14 cellular contexts compared by ENCODE assay signal in the genomic region with DNA sequence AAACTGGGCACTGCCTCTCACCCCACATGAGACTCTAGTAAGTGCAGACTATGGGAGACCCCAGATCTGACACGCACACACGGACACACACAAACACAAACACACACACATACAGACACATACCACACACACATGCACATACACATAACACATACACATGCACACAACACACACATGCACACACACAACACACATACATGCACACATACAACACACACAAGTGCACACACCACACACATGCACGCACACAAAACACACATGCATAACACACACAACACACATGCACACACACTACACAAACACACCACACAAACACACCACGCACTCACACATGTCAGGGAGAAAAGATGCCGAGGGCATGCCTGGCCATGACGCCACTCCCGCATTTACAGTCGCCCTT.
DNase-seq lines count a peak whose midpoint lies in the region; ATAC-seq, FAIRE-seq and TF ChIP-seq lines count a peak whose summit lies in the region.
"Had no signal": no experiment of that assay in that cellular context is flagged by ENCODE, and none has a peak within 500 bp of the region (broad histone marks: within the 10 kb centered on the region; RNA-seq: fewer than 3 reads in every experiment).

No MANE protein-coding gene starts in this region.

- H4K12ac ChIP-seq in trophoblast cell (ENCODE audit: low read depth, low read length), result no peak overlapping the region

- H4K91ac ChIP-seq in H1 (replicated peaks; ENCODE audit: insufficient read length, low read length) (peak overlapping the region; percentile 100), trophoblast cell (ENCODE audit: low read depth, low read length) (no peak overlapping the region)

- H3K4me1 ChIP-seq in GM23338 (ENCODE audit: insufficient read depth) (peaks cover 31% of the 10 kb centered on the region), KMS-11 (ENCODE audit: low read depth, poor library complexity, severe bottlenecking) (peaks cover 92% of the 10 kb centered on the region), H1 (replicated peaks in 1 of 4; ENCODE audit: control insufficient read depth in 3 of 4, insufficient read depth in 4 of 4, low read length in 3 of 4) (peaks cover 4 to 12% (median 10%) of the 10 kb centered on the region in 4 experiments), trophoblast cell (ENCODE audit: control insufficient read depth in 1 of 2, insufficient read depth in 2 of 2, low read length in 2 of 2) (no peaks in the 10 kb centered on the region)

- TF ChIP-seq CTCF in GM23338 (conservative IDR thresholded peaks at IDR 0.05; ENCODE audit: low read depth in 2 of 2) (no peak), KMS-11 (conservative IDR thresholded peaks at IDR 0.05; ENCODE audit: low read depth, low read length) (no peak), H1 (IDR thresholded peaks at IDR 0.05; ENCODE audit: control extremely low read depth in 1 of 3, insufficient read depth in 1 of 3, low read depth in 1 of 3, low read length in 3 of 3) (no peak)

- H3K27me3 ChIP-seq in GM23338 (ENCODE audit: insufficient read depth) (no peaks in the 10 kb centered on the region), KMS-11 (ENCODE audit: insufficient read depth, low read depth) (no peaks in the 10 kb centered on the region), H1 (replicated peaks in 1 of 4; ENCODE audit: control insufficient read depth in 3 of 4, extremely low read depth in 1 of 4, insufficient read depth in 3 of 4, low read length in 3 of 4) (no peaks in the 10 kb centered on the region), trophoblast cell (ENCODE audit: insufficient read depth, low read length) (no peaks in the 10 kb centered on the region)

- H3K23me2 ChIP-seq in H1 (ENCODE audit: low read depth, low read length), result peaks cover 4% of the 10 kb centered on the region

- TF ChIP-seq RAD21 in H1 (IDR thresholded peaks at IDR 0.05 in 1 of 2, conservative IDR thresholded peaks at IDR 0.05 in 1 of 2; ENCODE audit: low read depth in 2 of 2, low read length in 2 of 2), result no peak

- H4K20me1 ChIP-seq in GM23338 (replicated peaks; ENCODE audit: insufficient read depth) (no peaks in the 10 kb centered on the region), KMS-11 (ENCODE audit: insufficient read depth) (no peaks in the 10 kb centered on the region), H1 (replicated peaks in 1 of 2; ENCODE audit: control insufficient read depth in 1 of 2, insufficient read depth in 2 of 2, low read length in 2 of 2) (peaks cover 0 to 3% of the 10 kb centered on the region in 2 experiments)

- no peak for TF ChIP-seq EP300 in H1 (IDR thresholded peaks at IDR 0.05; ENCODE audit: borderline replicate concordance in 1 of 2, low read depth in 2 of 2, low read length in 2 of 2)

- H2AK5ac ChIP-seq in H1 (ENCODE audit: low read depth, low read length) (peak overlapping the region; percentile 100), trophoblast cell (ENCODE audit: low read length) (no peak overlapping the region)

- H2BK120ac ChIP-seq in H1 (replicated peaks; ENCODE audit: low read depth, low read length), result peak overlapping the region; percentile 55
- H2BK120ac ChIP-seq in trophoblast cell (ENCODE audit: insufficient read depth, low read length, poor library complexity), result no peak overlapping the region

- H2BK5ac ChIP-seq in H1 (ENCODE audit: low read depth, low read length) (peak overlapping the region; percentile 99), trophoblast cell (ENCODE audit: low read depth, low read length, poor library complexity) (no peak overlapping the region)

- no peaks in the 10 kb centered on the region for H3K79me2 ChIP-seq in GM23338 (replicated peaks; ENCODE audit: insufficient read depth)
- peaks cover 33% of the 10 kb centered on the region; the same call in 1 of the 2 replicates for H3K79me2 ChIP-seq in KMS-11 (ENCODE audit: insufficient read depth, low read depth)
- no peaks in the 10 kb centered on the region; a peak in 1 of 4 replicates for H3K79me2 ChIP-seq in H1 (ENCODE audit: control insufficient read depth in 1 of 2, insufficient read depth in 2 of 2, low read length in 2 of 2)
- no peaks in the 10 kb centered on the region for H3K79me2 ChIP-seq in trophoblast cell (ENCODE audit: control insufficient read depth, insufficient read depth, low read length, poor library complexity)

- 81% methylated on average over 7 of the region's 8 CpGs; no CpG with 5 or more reads in 1 of the 2 experiments for WGBS in H1 (ENCODE audit: extremely low coverage in 1 of 2, insufficient coverage in 1 of 2, insufficient read length in 1 of 2, insufficient replicate concordance in 2 of 2, low coverage in 1 of 2, low lambda C conversion rate in 2 of 2, missing lambda C conversion rate in 1 of 2), 2 experiments
- 100% methylated on average over 1 of the region's 8 CpGs for WGBS in trophoblast cell (ENCODE audit: extremely low coverage, insufficient coverage, insufficient read length)

- peak overlapping the region; percentile 64 for H3K4ac ChIP-seq in H1 (replicated peaks; ENCODE audit: insufficient read length, low read depth, low read length)
- no peak overlapping the region for H3K4ac ChIP-seq in trophoblast cell (ENCODE audit: low read depth, low read length)

- H3K18ac ChIP-seq in H1 (ENCODE audit: extremely low read depth, low read length) (peak overlapping the region; percentile 85), trophoblast cell (ENCODE audit: low read length) (no peak overlapping the region)

- H3K9me2 ChIP-seq in GM23338 (ENCODE audit: insufficient read depth), result no peaks in the 10 kb centered on the region

- ATAC-seq in GM23338, result no peak
- ATAC-seq in activated T-cell treated with anti-CD3 and anti-CD28 coated beads, Interleukin-2, amount 50 U/mL, for 4 hours, result no peak

- no peaks in the 10 kb centered on the region; the same call in 2 of the 3 replicates for H3K9me3 Mint-ChIP-seq in GM23338
- peaks cover 4% of the 10 kb centered on the region for H3K9me3 Mint-ChIP-seq in activated T-cell treated with anti-CD3 and anti-CD28 coated beads, Interleukin-2, amount 50 U/mL, for 4 hours

- H3K79me1 ChIP-seq in H1 (ENCODE audit: low read depth, low read length) (no peaks in the 10 kb centered on the region), trophoblast cell (ENCODE audit: low read length) (no peaks in the 10 kb centered on the region)

- H2BK20ac ChIP-seq in H1 (ENCODE audit: low read length), result peak overlapping the region; percentile 27

- no peaks in the 10 kb centered on the region for H3K36me3 ChIP-seq in GM23338 (ENCODE audit: insufficient read depth)
- H3K36me3 ChIP-seq in KMS-11 (ENCODE audit: insufficient read depth), result no peaks in the 10 kb centered on the region
- H3K36me3 ChIP-seq in H1 (ENCODE audit: control insufficient read depth in 2 of 4, insufficient read depth in 4 of 4, low read length in 3 of 4), result no peaks in the 10 kb centered on the region
- H3K36me3 ChIP-seq in trophoblast cell (ENCODE audit: control insufficient read depth in 1 of 2, insufficient read depth in 2 of 2, low read length in 2 of 2), result peaks cover 0 to 2% of the 10 kb centered on the region in 2 experiments
- H3K36me3 ChIP-seq: HAP-1 had no signal

- H3K4me3 ChIP-seq in GM23338, result peak overlapping the region; percentile 9; the same call in 1 of the 2 replicates
- H3K4me3 ChIP-seq in KMS-11 (IDR thresholded peaks at IDR 0.05; ENCODE audit: insufficient read depth, low read depth, low read length), result no peak overlapping the region
- H3K4me3 ChIP-seq in H1 (ENCODE audit: extremely low read depth in 1 of 4, insufficient read depth in 2 of 4, low read depth in 3 of 4, low read length in 4 of 4), result no peak overlapping the region
- H3K4me3 ChIP-seq in trophoblast cell (ENCODE audit: low read depth, low read length), result peak overlapping the region; percentile 59
- H3K4me3 ChIP-seq: HAP-1 had no signal

- peaks cover 6% of the 10 kb centered on the region; the same call in 2 of the 3 replicates for H3K36me3 Mint-ChIP-seq in GM23338 (ENCODE audit: low read depth)
- H3K36me3 Mint-ChIP-seq in activated T-cell treated with anti-CD3 and anti-CD28 coated beads, Interleukin-2, amount 50 U/mL, for 4 hours (ENCODE audit: insufficient read depth), result peaks cover 20% of the 10 kb centered on the region

- H3K4me2 ChIP-seq in GM23338, result peak overlapping the region; percentile 23; the same call in 1 of the 2 replicates
- peak overlapping the region; percentile 50 for H3K4me2 ChIP-seq in KMS-11
- peak overlapping the region; percentile 49 to 71 for H3K4me2 ChIP-seq in H1 (ENCODE audit: insufficient read depth in 1 of 2, low read depth in 2 of 2, low read length in 2 of 2)
- H3K4me2 ChIP-seq in trophoblast cell (ENCODE audit: low read length), result no peak overlapping the region

- CTCF ChIA-PET in H1 (lab: Charles Lee; ENCODE audit: partially characterized antibody), result no interaction called here

- DNase-seq in GM23338 (ENCODE audit: low spot score) (no peak), H1 (ENCODE audit: low read depth in 1 of 2, low spot score in 2 of 2) (no peak), trophoblast cell (no peak), DMS153 (lab: John Stamatoyannopoulos, UW) (no peak), activated gamma-delta T cell treated with Interleukin-2 at 50 U/mL for 16 hours (no peak), DMS79 (lab: John Stamatoyannopoulos, UW) (no peak)
- DNase-seq in activated T-cell treated with anti-CD3 and anti-CD28 coated beads, Interleukin-2, amount 50 U/mL, for 4 hours, result no peak
- DNase-seq: DMS53, Kasumi-1, NCI-H187, NCI-H446, RPMI8226 had no signal

- H3K27me3 Mint-ChIP-seq in GM23338 (ENCODE audit: insufficient read depth, low read depth, poor library complexity), result peaks cover 7% of the 10 kb centered on the region
- no peaks in the 10 kb centered on the region for H3K27me3 Mint-ChIP-seq in activated T-cell treated with anti-CD3 and anti-CD28 coated beads, Interleukin-2, amount 50 U/mL, for 4 hours (ENCODE audit: low read depth)

- POLR2A ChIA-PET in H1 (lab: Charles Lee; ENCODE audit: partially characterized antibody), result no interaction called here

- peak overlapping the region; percentile 91 for H4K5ac ChIP-seq in H1 (ENCODE audit: insufficient read length, low read depth, low read length)

- H3K4me1 Mint-ChIP-seq in GM23338, result peaks cover 31% of the 10 kb centered on the region
- H3K4me1 Mint-ChIP-seq in activated T-cell treated with anti-CD3 and anti-CD28 coated beads, Interleukin-2, amount 50 U/mL, for 4 hours (ENCODE audit: low read depth), result no peaks in the 10 kb centered on the region

- H2AFZ ChIP-seq in GM23338, result no peak overlapping the region
- H2AFZ ChIP-seq in KMS-11 (ENCODE audit: low read depth), result no peak overlapping the region
- no peak overlapping the region for H2AFZ ChIP-seq in H1 (ENCODE audit: low read length)
- H2AFZ ChIP-seq in trophoblast cell (ENCODE audit: insufficient read depth, low read length, poor library complexity), result no peak overlapping the region

- H3K9me3 ChIP-seq in H1 (ENCODE audit: insufficient read depth in 2 of 2, low read depth in 1 of 2, low read length in 1 of 2), result no peaks in the 10 kb centered on the region
- H3K9me3 ChIP-seq in trophoblast cell (ENCODE audit: insufficient read depth, low read depth, low read length), result no peaks in the 10 kb centered on the region
- H3K9me3 ChIP-seq: HAP-1 had no signal

- H3F3A ChIP-seq in GM23338 (replicated peaks; ENCODE audit: low read depth), result no peaks in the 10 kb centered on the region

- H2BK12ac ChIP-seq in H1 (ENCODE audit: low read depth, low read length) (peak overlapping the region; percentile 100), trophoblast cell (ENCODE audit: low read length) (no peak overlapping the region)

- H3K23ac ChIP-seq in H1 (ENCODE audit: insufficient read length) (no peak overlapping the region), trophoblast cell (ENCODE audit: low read length) (no peak overlapping the region)

- H4K8ac ChIP-seq in H1 (ENCODE audit: extremely low read depth, insufficient read depth, low read length) (no peak overlapping the region; the same call in 1 of the 2 replicates), trophoblast cell (ENCODE audit: low read depth, low read length) (no peak overlapping the region)

- peak overlapping the region; percentile 94 for H3K27ac Mint-ChIP-seq in GM23338

- H2BK15ac ChIP-seq in H1 (ENCODE audit: low read length), result peak overlapping the region; percentile 84

- 0 out of 3 replicates have a peak overlapping the region, but pooled peaks have one; percentile 0 for H3K4me3 Mint-ChIP-seq in GM23338
- no peak overlapping the region for H3K4me3 Mint-ChIP-seq in activated T-cell treated with anti-CD3 and anti-CD28 coated beads, Interleukin-2, amount 50 U/mL, for 4 hours

- H3K27ac ChIP-seq in GM23338 (ENCODE audit: low read depth) (peak overlapping the region; percentile 91), KMS-11 (peak overlapping the region; percentile 73), H1 (ENCODE audit: low read depth, low read length) (peak overlapping the region; percentile 63; the same call in 1 of the 2 replicates), trophoblast cell (ENCODE audit: low read depth, low read length) (no peak overlapping the region)

- no peak for TF ChIP-seq POLR2A in H1 (IDR thresholded peaks at IDR 0.05; ENCODE audit: control extremely low read depth in 1 of 2, low read depth in 2 of 2, low read length in 2 of 2)

- H3K9ac ChIP-seq in KMS-11, result no peak overlapping the region; the same call in 1 of the 2 replicates
- peak overlapping the region in 2 of 4 experiments; percentile 22 to 72; a peak in 2 of 7 replicates for H3K9ac ChIP-seq in H1 (replicated peaks in 1 of 4; ENCODE audit: extremely low read depth in 1 of 4, low read depth in 3 of 4, low read length in 3 of 4)
- H3K9ac ChIP-seq in trophoblast cell (ENCODE audit: low read length), result no peak overlapping the region

- FAIRE-seq in H1 (lab: Jason Lieb, UNC), result no peak

- no peak overlapping the region for H3K56ac ChIP-seq in H1 (replicated peaks; ENCODE audit: insufficient read length, low read depth, low read length)

- no peak overlapping the region for H3K14ac ChIP-seq in H1 (ENCODE audit: insufficient read length)
- no peak overlapping the region for H3K14ac ChIP-seq in trophoblast cell (ENCODE audit: low read length)

Comparison
In these comparisons a context has a peak if more than half of its experiments do, and no peak if none do; other contexts are left out.
1. H3K4me3 ChIP-seq: peak in GM23338 (single experiment) and trophoblast cell (single experiment); none in KMS-11 (single experiment) and H1 (0 of 4).